Comparison of ENCODE assay signal across 1 cellular context in genomic region chr14:24188251-24189058, GRCh38.
TF ChIP-seq lines count a peak whose summit lies in the region.

TSS of gene IPO4 (minus strand) at chr14:24188816. CDS start at chr14:24188787, 29 bp downstream.

TF ChIP-seq in A549, 52 proteins besides CTCF, POLR2A, EP300 and RAD21 (continued from another document):
- TF ChIP-seq PBX3 (IDR thresholded peaks at IDR 0.05) (peak; percentile 54; the same call in 1 of the 2 replicates), HOXA7 (CRISPR knock-in tag; IDR thresholded peaks at IDR 0.05) (no peak), EHF (CRISPR knock-in tag; IDR thresholded peaks at IDR 0.05) (no peak), MAZ (IDR thresholded peaks at IDR 0.05; ENCODE audit: borderline replicate concordance, low read depth, low read length) (peak; percentile 86; the same call in 1 of the 2 replicates), ZFP36 (IDR thresholded peaks at IDR 0.05; ENCODE audit: borderline replicate concordance, partially characterized antibody) (no peak), ELK1 (IDR thresholded peaks at IDR 0.05; ENCODE audit: low read depth, low read length) (peak; percentile 86), SREBF2 (IDR thresholded peaks at IDR 0.05) (no peak), RNF2 (IDR thresholded peaks at IDR 0.05; ENCODE audit: borderline replicate concordance, low read depth) (no peak), HES2 (IDR thresholded peaks at IDR 0.05) (no peak), MAX (IDR thresholded peaks at IDR 0.05) (peak; percentile 99), MYC (IDR thresholded peaks at IDR 0.05; ENCODE audit: borderline replicate concordance, low read length) (peak; percentile 98), CEBPB (IDR thresholded peaks at IDR 0.05) (peak in 1 of 2 experiments; percentile 27; a peak in 2 of 4 replicates), CBX8 (IDR thresholded peaks at IDR 0.05) (no peak), FOSB (CRISPR knock-in tag; IDR thresholded peaks at IDR 0.05) (no peak), HMGXB4 (CRISPR knock-in tag; IDR thresholded peaks at IDR 0.05; ENCODE audit: borderline replicate concordance) (no peak), RFX5 (IDR thresholded peaks at IDR 0.05) (peak; percentile 53; the same call in 1 of the 2 replicates), RARB (CRISPR knock-in tag; IDR thresholded peaks at IDR 0.05) (no peak), BCL3 (IDR thresholded peaks at IDR 0.05) (peak; percentile 74; the same call in 2 of the 3 replicates), BHLHE40 (IDR thresholded peaks at IDR 0.05; ENCODE audit: low read depth, low read length) (peak; percentile 81), CHD2 (IDR thresholded peaks at IDR 0.05; ENCODE audit: low read length, partially characterized antibody) (no peak), FOSL2 (IDR thresholded peaks at IDR 0.05) (no peak), FOSL2 (CRISPR knock-in tag; IDR thresholded peaks at IDR 0.05) (peak; percentile 62; the same call in 1 of the 2 replicates), MAFK (IDR thresholded peaks at IDR 0.05; ENCODE audit: partially characterized antibody) (no peak), POLR2AphosphoS2 (conservative IDR thresholded peaks at IDR 0.05; ENCODE audit: low read length) (no peak), HOXB13 (CRISPR knock-in tag; IDR thresholded peaks at IDR 0.05; ENCODE audit: low read depth) (no peak), ATOH8 (CRISPR knock-in tag; IDR thresholded peaks at IDR 0.05; ENCODE audit: low read depth) (no peak), HDAC2 (IDR thresholded peaks at IDR 0.05) (no peak), RCOR1 (IDR thresholded peaks at IDR 0.05; ENCODE audit: low read depth, low read length) (no peak), CBX2 (IDR thresholded peaks at IDR 0.05; ENCODE audit: borderline replicate concordance, low read depth) (no peak), TP53 (CRISPR knock-in tag; IDR thresholded peaks at IDR 0.05) (no peak), HEYL (CRISPR knock-in tag; IDR thresholded peaks at IDR 0.05) (no peak)
TF ChIP-seq in A549: peak in this region for 17.
